In the genomic region with DNA sequence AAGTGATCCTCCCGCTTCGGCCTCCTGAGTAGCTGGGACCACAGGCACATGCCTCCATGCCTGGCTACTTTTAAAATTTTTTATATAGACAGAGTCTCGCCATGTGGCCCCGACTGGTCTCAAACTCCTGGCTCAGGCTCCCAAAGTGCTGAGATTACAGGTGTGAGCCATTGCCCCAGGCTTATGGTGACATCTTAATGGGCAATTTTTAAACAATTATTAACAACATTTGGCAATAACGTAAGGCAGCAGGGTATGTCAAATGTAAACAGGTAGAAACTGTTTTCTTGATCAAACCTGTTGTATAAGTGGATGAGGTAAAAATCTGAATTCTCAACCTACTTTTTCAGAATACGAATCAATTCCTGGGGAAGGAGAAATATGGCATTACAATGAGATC, we compare ENCODE assay signal across 16 cellular contexts. TPM values are rescaled to one million over a fixed set of nuclear protein-coding genes. Genes with fewer than 3 reads are reported as not detected.
DNase-seq lines count a peak whose midpoint lies in the region; ATAC-seq, FAIRE-seq and TF ChIP-seq lines count a peak whose summit lies in the region.
"Had no signal": no experiment of that assay in that cellular context is flagged by ENCODE, and none has a peak within 500 bp of the region (broad histone marks: within the 10 kb centered on the region; RNA-seq: fewer than 3 reads in every experiment).

No MANE protein-coding gene starts in this region.

- H3K4me3 ChIP-seq in LNCaP clone FGC (ENCODE audit: low read depth, low read length) (no peak overlapping the region), body of pancreas (no peak overlapping the region), kidney (ENCODE audit: low read length in 2 of 2) (no peak overlapping the region)
- H3K4me3 ChIP-seq: A549 had no signal

- peak; percentile 59 for ATAC-seq in body of pancreas
- ATAC-seq: A549, HCT116, HepG2 had no signal

- H3K27me3 ChIP-seq in body of pancreas = no peaks in the 10 kb centered on the region

- H3K4me1 ChIP-seq in body of pancreas = no peaks in the 10 kb centered on the region
- H3K4me1 ChIP-seq in kidney (ENCODE audit: control insufficient read depth in 1 of 2, insufficient read depth in 1 of 2, low read depth in 1 of 2, low read length in 2 of 2) = peaks cover 0 to 4% of the 10 kb centered on the region in 2 donors
- H3K4me1 ChIP-seq: A549 had no signal

- H3K27ac ChIP-seq in body of pancreas (no peak overlapping the region), kidney (ENCODE audit: low read depth in 2 of 2, low read length in 2 of 2) (peak overlapping the region; percentile 2 to 20)
- H3K27ac ChIP-seq: A549 had no signal

- no peak for TF ChIP-seq POLR2A in body of pancreas (IDR thresholded peaks at IDR 0.05)

- no peak for FAIRE-seq in kidney (lab: Jason Lieb, UNC)
- FAIRE-seq: A549, HepG2 had no signal

- TF ChIP-seq CTCF in LNCaP clone FGC (IDR thresholded peaks at IDR 0.05; ENCODE audit: control insufficient read depth, extremely low read depth, insufficient read depth) (no peak), body of pancreas (IDR thresholded peaks at IDR 0.05) (no peak), kidney (IDR thresholded peaks at IDR 0.05; ENCODE audit: borderline replicate concordance, extremely low read depth, insufficient read depth) (no peak)

- H3K36me3 ChIP-seq in body of pancreas (replicated peaks in 1 of 2; ENCODE audit: insufficient read depth in 1 of 2, low read depth in 2 of 2) (peaks cover 0 to 13% of the 10 kb centered on the region in 2 donors), kidney (ENCODE audit: control insufficient read depth in 1 of 2, insufficient read depth in 2 of 2, low read length in 2 of 2) (peaks cover 21% of the 10 kb centered on the region in 2 donors)

- no peak overlapping the region for H3K9ac ChIP-seq in kidney (ENCODE audit: low read length in 2 of 2)

- intact Hi-C loops in body of pancreas (cut with DNase I) = no loop called here
- intact Hi-C loops in kidney (cut with DNase I) = no loop called here

- H3K9me3 ChIP-seq in body of pancreas (no peaks in the 10 kb centered on the region), kidney (ENCODE audit: control insufficient read depth in 1 of 2, low read length in 2 of 2) (no peaks in the 10 kb centered on the region)
- H3K9me3 ChIP-seq: A549 had no signal

- peak; percentile 69 for DNase-seq in LNCaP clone FGC (ENCODE audit: low read depth)
- DNase-seq in body of pancreas = no peak
- DNase-seq in kidney = no peak
- no peak for DNase-seq in NCI-H1417 treated with DMSO at 0.1 percent for 48 hours (lab: John Stamatoyannopoulos, UW)
- no peak for DNase-seq in cerebellar nuclear complex (lab: John Stamatoyannopoulos, UW)
- no peak for DNase-seq in NCI-H2029 treated with DMSO at 0.1 percent for 48 hours (lab: John Stamatoyannopoulos, UW)
- DNase-seq in DMS 273 (lab: John Stamatoyannopoulos, UW; ENCODE audit: unreplicated experiment) = no peak
- DNase-seq: AML-193; CD4-positive, alpha-beta memory T cell; DMS79 treated with DMSO at 0.1 percent for 48 hours; GF-D8; GOT3; H7 had no signal

- 68 to 69% methylated on average over 6 of the region's 6 CpGs for WGBS in body of pancreas, 2 donors

RNA-seq across cellular contexts. Expression of gene FECH, which starts 11.0 kb away (rescaled TPM):
- total RNA-seq in body of pancreas (10 to 100 TPM; 16.8 to 20.0 TPM), kidney (32.5 TPM)
- 36.9 TPM for polyA plus RNA-seq in kidney (ENCODE audit: insufficient read depth, low read depth, low replicate concordance)

RNA-seq across cellular contexts. Expression of gene NARS1, which starts 46.1 kb away (rescaled TPM):
- total RNA-seq in body of pancreas (10 to 100 TPM; 61.0 to 79.1 TPM), kidney (135 TPM)
- 109 TPM for polyA plus RNA-seq in kidney (ENCODE audit: insufficient read depth, low read depth, low replicate concordance)

Comparison
In these comparisons a context has a peak if more than half of its experiments do, and no peak if none do; other contexts are left out.
1. H3K27ac ChIP-seq: peak in kidney (2 of 2); none in body of pancreas (0 of 4).